1 cellular context compared by ENCODE assay signal in the genomic region with DNA sequence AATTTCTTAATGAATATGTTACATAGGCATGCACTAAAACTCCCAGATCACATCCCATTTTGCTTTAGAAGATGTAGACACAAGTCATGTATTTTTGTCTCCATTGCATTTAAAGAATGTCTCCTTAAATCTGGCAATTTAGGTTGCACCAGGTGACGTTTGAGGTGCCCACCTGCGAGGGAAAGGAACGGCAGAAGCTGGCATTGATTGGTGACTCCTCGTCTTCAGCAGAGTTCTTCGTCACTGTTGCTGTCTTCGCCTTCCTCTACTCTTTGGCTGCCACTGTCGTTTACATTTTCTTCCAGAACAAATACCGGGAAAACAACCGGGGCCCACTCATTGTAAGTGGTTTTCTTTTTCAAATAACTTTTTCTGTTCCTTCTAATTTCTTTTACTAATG.
TF ChIP-seq lines count a peak whose summit lies in the region.

No MANE protein-coding gene starts in this region.

TF ChIP-seq in H1, 55 proteins besides CTCF, POLR2A, EP300 and RAD21 (continued from another document):
- no peak for TF ChIP-seq BRCA1 (IDR thresholded peaks at IDR 0.05; ENCODE audit: low read depth, low read length)
- no peak for TF ChIP-seq USF2 (IDR thresholded peaks at IDR 0.05; ENCODE audit: low read length)
